22 cellular contexts compared by ENCODE assay signal in the genomic region with DNA sequence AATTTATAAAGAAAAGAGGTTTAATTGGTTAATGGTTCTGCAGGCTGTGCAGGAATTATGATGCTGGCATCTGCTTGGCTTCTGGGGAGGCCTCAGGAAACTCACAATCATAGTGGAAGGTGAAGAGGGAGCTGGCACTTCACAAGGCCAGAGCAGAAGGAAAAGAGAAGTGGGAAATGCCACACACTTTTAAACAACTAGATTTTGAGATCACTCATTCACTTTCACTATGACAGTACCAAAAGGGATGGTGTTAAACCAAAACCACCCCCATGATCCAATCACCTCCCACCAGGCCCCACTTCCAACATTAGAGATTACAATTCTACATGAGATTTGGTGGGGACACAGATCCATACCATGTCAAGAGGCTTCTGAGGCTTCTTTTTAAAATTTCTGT.
DNase-seq lines count a peak whose midpoint lies in the region; ATAC-seq and TF ChIP-seq lines count a peak whose summit lies in the region.
"Had no signal": no experiment of that assay in that cellular context is flagged by ENCODE, and none has a peak within 500 bp of the region (broad histone marks: within the 10 kb centered on the region; RNA-seq: fewer than 3 reads in every experiment).

No MANE protein-coding gene starts in this region.

- TF ChIP-seq CTCF in CD14-positive monocyte (IDR thresholded peaks at IDR 0.05): no peak

- H3K4me1 Mint-ChIP-seq in activated naive CD4-positive, alpha-beta T cell treated with anti-CD3 and anti-CD28 coated beads for 36 hours (ENCODE audit: low read depth): peaks cover 6% of the 10 kb centered on the region
- H3K4me1 Mint-ChIP-seq in stimulated activated effector memory CD8-positive, alpha-beta T cell treated with anti-CD3 and anti-CD28 coated beads, Interleukin-12 subunit alpha, Interleukin-12 subunit beta, amount 100 ng/mL, for 72 hours: no peaks in the 10 kb centered on the region
- no peaks in the 10 kb centered on the region for H3K4me1 Mint-ChIP-seq in CD14-positive monocyte
- H3K4me1 Mint-ChIP-seq: neural crest cell, T-cell had no signal

- no peak overlapping the region for H3K27ac Mint-ChIP-seq in activated naive CD4-positive, alpha-beta T cell treated with anti-CD3 and anti-CD28 coated beads for 36 hours
- no peak overlapping the region for H3K27ac Mint-ChIP-seq in stimulated activated effector memory CD8-positive, alpha-beta T cell treated with anti-CD3 and anti-CD28 coated beads, Interleukin-12 subunit alpha, Interleukin-12 subunit beta, amount 100 ng/mL, for 72 hours
- H3K27ac Mint-ChIP-seq in CD14-positive monocyte: no peak overlapping the region
- H3K27ac Mint-ChIP-seq: T-cell had no signal

- H3K27me3 Mint-ChIP-seq in activated naive CD4-positive, alpha-beta T cell treated with anti-CD3 and anti-CD28 coated beads for 36 hours (ENCODE audit: low read depth): peaks cover 2% of the 10 kb centered on the region
- no peaks in the 10 kb centered on the region for H3K27me3 Mint-ChIP-seq in CD14-positive monocyte (ENCODE audit: low read depth in 3 of 3)

- peak; percentile 24 for DNase-seq in activated naive CD4-positive, alpha-beta T cell treated with anti-CD3 and anti-CD28 coated beads for 36 hours
- DNase-seq in activated naive CD4-positive, alpha-beta T cell treated with Interleukin-2 at 50 U/mL for 16 hours: no peak
- no peak for DNase-seq in stimulated activated effector memory CD8-positive, alpha-beta T cell treated with anti-CD3 and anti-CD28 coated beads, Interleukin-12 subunit alpha, Interleukin-12 subunit beta, amount 100 ng/mL, for 72 hours (ENCODE audit: low spot score in 2 of 2)
- no peak for DNase-seq in CD14-positive monocyte (ENCODE audit: low spot score)
- DNase-seq in T1000 (lab: John Stamatoyannopoulos, UW): no peak
- DNase-seq in DMS 273 (lab: John Stamatoyannopoulos, UW; ENCODE audit: unreplicated experiment): no peak
- DNase-seq: activated effector memory CD4-positive, alpha-beta T cell treated with Interleukin-2 at 50 U/mL for 16 hours; body of pancreas; C1 segment of cervical spinal cord; DMS79 treated with DMSO at 0.1 percent for 48 hours; left colon; NCI-H1436 treated with DMSO at 0.1 percent for 48 hours; NCI-H345; NCI-H748 treated with DMSO at 0.1 percent for 48 hours; RPMI8226; T-cell; testis; uterus had no signal

- intact Hi-C loops in activated naive CD4-positive, alpha-beta T cell treated with anti-CD3 and anti-CD28 coated beads for 36 hours (cut with micrococcal nuclease): no loop called here
- intact Hi-C loops in CD14-positive monocyte (cut with micrococcal nuclease): no loop called here

- peaks cover 5% of the 10 kb centered on the region for H3K9me3 Mint-ChIP-seq in activated naive CD4-positive, alpha-beta T cell treated with anti-CD3 and anti-CD28 coated beads for 36 hours
- H3K9me3 Mint-ChIP-seq in stimulated activated effector memory CD8-positive, alpha-beta T cell treated with anti-CD3 and anti-CD28 coated beads, Interleukin-12 subunit alpha, Interleukin-12 subunit beta, amount 100 ng/mL, for 72 hours: no peaks in the 10 kb centered on the region
- H3K9me3 Mint-ChIP-seq in CD14-positive monocyte: peaks cover 9 to 27% (median 15%) of the 10 kb centered on the region in 7 donors

- ATAC-seq in GM18868 (IDR thresholded peaks at IDR 0.05; ENCODE audit: unreplicated experiment) (peak; percentile 74), HG03378 (IDR thresholded peaks at IDR 0.05; ENCODE audit: unreplicated experiment) (peak; percentile 70)
- ATAC-seq in stimulated activated effector memory CD8-positive, alpha-beta T cell treated with anti-CD3 and anti-CD28 coated beads, Interleukin-12 subunit alpha, Interleukin-12 subunit beta, amount 100 ng/mL, for 72 hours: peak; percentile 71
- ATAC-seq: body of pancreas, gastroesophageal sphincter, left colon, T-cell had no signal

- no peak overlapping the region for H3K4me3 Mint-ChIP-seq in activated naive CD4-positive, alpha-beta T cell treated with anti-CD3 and anti-CD28 coated beads for 36 hours
- H3K4me3 Mint-ChIP-seq in stimulated activated effector memory CD8-positive, alpha-beta T cell treated with anti-CD3 and anti-CD28 coated beads, Interleukin-12 subunit alpha, Interleukin-12 subunit beta, amount 100 ng/mL, for 72 hours: no peak overlapping the region
- H3K4me3 Mint-ChIP-seq in CD14-positive monocyte: no peak overlapping the region
- H3K4me3 Mint-ChIP-seq: neural crest cell, T-cell had no signal

- CTCF ChIA-PET in activated naive CD4-positive, alpha-beta T cell treated with anti-CD3 and anti-CD28 coated beads for 36 hours (lab: Charles Lee): no interaction called here

- no peaks in the 10 kb centered on the region for H3K36me3 Mint-ChIP-seq in activated naive CD4-positive, alpha-beta T cell treated with anti-CD3 and anti-CD28 coated beads for 36 hours (ENCODE audit: low read depth)
- no peaks in the 10 kb centered on the region for H3K36me3 Mint-ChIP-seq in stimulated activated effector memory CD8-positive, alpha-beta T cell treated with anti-CD3 and anti-CD28 coated beads, Interleukin-12 subunit alpha, Interleukin-12 subunit beta, amount 100 ng/mL, for 72 hours
- H3K36me3 Mint-ChIP-seq in CD14-positive monocyte: peaks cover 0 to 2% of the 10 kb centered on the region in 2 donors
- H3K36me3 Mint-ChIP-seq: T-cell had no signal
